Comparison of ENCODE assay signal across 1 cellular context in genomic region chr3:33717866-33718594, GRCh38.
TF ChIP-seq lines count a peak whose summit lies in the region.

TSS of gene CLASP2 (minus strand) at chr3:33718254. CDS start at chr3:33718002, 252 bp downstream.

TF ChIP-seq in K562, 482 proteins besides CTCF, POLR2A, EP300 and RAD21 (continued from another document and continues in another):
- TF ChIP-seq MBD2 (IDR thresholded peaks at IDR 0.05; ENCODE audit: borderline replicate concordance, low read depth) (peak; percentile 72; the same call in 1 of the 2 replicates), HSF4 (CRISPR knock-in tag; IDR thresholded peaks at IDR 0.05; ENCODE audit: borderline replicate concordance) (no peak), HMGXB4 (CRISPR knock-in tag; IDR thresholded peaks at IDR 0.05) (peak; percentile 92), L3MBTL2 (IDR thresholded peaks at IDR 0.05) (peak; percentile 73), ZBTB12 (CRISPR knock-in tag; IDR thresholded peaks at IDR 0.05) (peak; percentile 93), CTBP1 (IDR thresholded peaks at IDR 0.05; ENCODE audit: borderline replicate concordance) (peak; percentile 80), BHLHE40 (IDR thresholded peaks at IDR 0.05; ENCODE audit: low read length) (peak; percentile 6; the same call in 1 of the 2 replicates), ZBTB33 (CRISPR knock-in tag; IDR thresholded peaks at IDR 0.05) (peak; percentile 30; the same call in 1 of the 2 replicates), CBX8 (IDR thresholded peaks at IDR 0.05; ENCODE audit: borderline replicate concordance, extremely low read depth, low read depth, low read length, poor library complexity, severe bottlenecking) (no peak), HDAC3 (IDR thresholded peaks at IDR 0.05; ENCODE audit: borderline replicate concordance, partially characterized antibody) (no peak), MLX (CRISPR knock-in tag; conservative IDR thresholded peaks at IDR 0.05) (no peak), GMEB1 (CRISPR knock-in tag; IDR thresholded peaks at IDR 0.05) (peak; percentile 97), HDAC8 (tag; IDR thresholded peaks at IDR 0.05) (peak; percentile 17; the same call in 1 of the 2 replicates), MAZ (CRISPR knock-in tag; conservative IDR thresholded peaks at IDR 0.05 in 1 of 2, IDR thresholded peaks at IDR 0.05 in 1 of 2) (peak; percentile 70 to 93; a peak in 3 of 4 replicates), ZNF384 (IDR thresholded peaks at IDR 0.05; ENCODE audit: low read depth, low read length) (peak; percentile 94), MNT (conservative IDR thresholded peaks at IDR 0.05) (peak; percentile 58 to 92), TRIM25 (IDR thresholded peaks at IDR 0.05; ENCODE audit: borderline replicate concordance) (no peak), ZNF124 (CRISPR knock-in tag; IDR thresholded peaks at IDR 0.05) (0 out of 2 replicates have a peak, but pooled peaks have one; percentile 51), ATF7 (IDR thresholded peaks at IDR 0.05) (peak; percentile 94), KDM5B (IDR thresholded peaks at IDR 0.05; ENCODE audit: insufficient replicate concordance, low read depth, low read length) (peak; percentile 68), RB1 (IDR thresholded peaks at IDR 0.05; ENCODE audit: low read depth) (peak; percentile 96), TCF7 (IDR thresholded peaks at IDR 0.05; ENCODE audit: borderline replicate concordance) (peak; percentile 67; the same call in 1 of the 2 replicates), SRSF9 (IDR thresholded peaks at IDR 0.05; ENCODE audit: borderline replicate concordance, low read depth, low read length) (no peak), DDX20 (tag; IDR thresholded peaks at IDR 0.05; ENCODE audit: low read depth) (no peak), PHTF2 (CRISPR knock-in tag; IDR thresholded peaks at IDR 0.05) (no peak), MCM3 (IDR thresholded peaks at IDR 0.05) (no peak), CEBPG (CRISPR knock-in tag; IDR thresholded peaks at IDR 0.05) (no peak), CEBPG (tag; conservative IDR thresholded peaks at IDR 0.05 in 1 of 2, IDR thresholded peaks at IDR 0.05 in 1 of 2) (no peak), CREB5 (CRISPR knock-in tag; IDR thresholded peaks at IDR 0.05) (no peak), TEAD1 (CRISPR knock-in tag; IDR thresholded peaks at IDR 0.05) (peak; percentile 34 to 48; a peak in 1 of 4 replicates), NFE2 (IDR thresholded peaks at IDR 0.05; ENCODE audit: low read depth) (peak; percentile 31; the same call in 1 of the 2 replicates), ZBTB9 (CRISPR knock-in tag; IDR thresholded peaks at IDR 0.05) (peak; percentile 83; the same call in 1 of the 2 replicates), XRCC4 (IDR thresholded peaks at IDR 0.05; ENCODE audit: extremely low read depth, insufficient read depth, insufficient read length) (no peak), CCNT2 (IDR thresholded peaks at IDR 0.05; ENCODE audit: borderline replicate concordance, extremely low read depth, insufficient read length, low read depth, low read length) (peak; percentile 85), KDM2B (CRISPR knock-in tag; IDR thresholded peaks at IDR 0.05) (no peak; the same call in 1 of the 2 replicates), ARID1B (IDR thresholded peaks at IDR 0.05) (0 out of 2 replicates have a peak, but pooled peaks have one; percentile 24), ZBTB49 (CRISPR knock-in tag; IDR thresholded peaks at IDR 0.05; ENCODE audit: borderline replicate concordance) (0 out of 2 replicates have a peak, but pooled peaks have one; percentile 46), JUND (IDR thresholded peaks at IDR 0.05; ENCODE audit: borderline replicate concordance, low read depth, low read length) (peak; percentile 80), JUND (tag; IDR thresholded peaks at IDR 0.05; ENCODE audit: borderline replicate concordance, low read depth, low read length) (peak; percentile 23; the same call in 1 of the 3 replicates), ZFX (CRISPR knock-in tag; IDR thresholded peaks at IDR 0.05) (peak; percentile 99), ZBTB7A (IDR thresholded peaks at IDR 0.05; ENCODE audit: borderline replicate concordance, control insufficient read depth, low read depth, low read length) (peak; percentile 93; the same call in 1 of the 2 replicates)
